Comparison of ENCODE assay signal across 36 cellular contexts in genomic region chr21:30436986-30437385, GRCh38. TPM values are rescaled to one million over a fixed set of nuclear protein-coding genes. Genes with fewer than 3 reads are reported as not detected.
"Had no signal": no experiment of that assay in that cellular context is flagged by ENCODE, and none has a peak within 500 bp of the region (broad histone marks: within the 10 kb centered on the region; RNA-seq: fewer than 3 reads in every experiment).

No MANE protein-coding gene starts in this region.

- DNase-seq: activated CD4-positive, alpha-beta T cell treated with anti-CD3 and anti-CD28 coated beads for 4 hours; activated CD4-positive, alpha-beta T cell treated with anti-CD3 and anti-CD28 coated beads, Interleukin-2, amount 50 U/mL, for 4 hours; activated CD4-positive, CD25-positive, alpha-beta regulatory T cell; activated effector memory CD4-positive, alpha-beta T cell treated with Interleukin-2 at 50 U/mL for 16 hours; activated naive CD4-positive, alpha-beta T cell treated with Interleukin-2 at 50 U/mL for 16 hours; anterior cingulate cortex; dermis blood vessel endothelial cell; effector CD4-positive, alpha-beta T cell; esophagus squamous epithelium; foreskin melanocyte; glutamatergic neuron; left cardiac atrium; left ventricle myocardium superior; mucosa of descending colon; nephron progenitor cell; ovary; right lobe of liver; stimulated activated CD4-positive, alpha-beta T cell treated with anti-CD3 and anti-CD28 coated beads, Interleukin-2, amount 100 ng/mL, for 48 hours; stimulated activated naive CD4-positive, alpha-beta T cell treated with Interleukin-2 at 50 U/mL for 16 hours had no signal

- FAIRE-seq: bronchial epithelial cell, colon, endometrium, keratinocyte had no signal

- H3K9me3 Mint-ChIP-seq: nephron progenitor cell had no signal

- H3K36me3 Mint-ChIP-seq: activated naive CD8-positive, alpha-beta T cell had no signal

- H3K27me3 ChIP-seq: esophagus squamous epithelium, neutrophil, ovary, right lobe of liver, tibial nerve had no signal

- H3K27ac Mint-ChIP-seq: activated naive CD8-positive, alpha-beta T cell; nephron progenitor cell had no signal

- H3K27me3 Mint-ChIP-seq: progenitor cell of endocrine pancreas had no signal

- ATAC-seq: left cardiac atrium, left ventricle myocardium superior, mucosa of descending colon, right lobe of liver had no signal

- H3K27ac ChIP-seq: epithelial cell of prostate, esophagus squamous epithelium, neutrophil, ovary, right lobe of liver, tibial nerve had no signal

- H3K4me1 ChIP-seq: esophagus squamous epithelium, right lobe of liver, tibial nerve had no signal

- H3K9me3 ChIP-seq: esophagus squamous epithelium, mucosa of descending colon, neutrophil, ovary, right lobe of liver, tibial nerve had no signal

- H3K4me3 ChIP-seq: esophagus squamous epithelium, mucosa of descending colon, ovary, right lobe of liver, tibial nerve had no signal

- H3K4me3 Mint-ChIP-seq: activated naive CD8-positive, alpha-beta T cell; nephron progenitor cell had no signal

- H3K36me3 ChIP-seq: esophagus squamous epithelium, neutrophil, ovary, right lobe of liver, tibial nerve had no signal

RNA-seq across cellular contexts. Expression of gene KRTAP15-1, which starts 3.1 kb away (rescaled TPM):
- total RNA-seq: bronchial epithelial cell, dermis blood vessel endothelial cell, esophagus squamous epithelium, left cardiac atrium, left ventricle myocardium superior, lung microvascular endothelial cell, mesenteric fat pad, mucosa of descending colon, myocyte, ovary, progenitor cell of endocrine pancreas, renal cortical epithelial cell, right lobe of liver, skeletal muscle tissue, temporal lobe, tibial nerve, ureter had no signal
- polyA plus RNA-seq: adipose tissue, keratinocyte, ovary had no signal

RNA-seq across cellular contexts. Expression of gene KRTAP13-4, which starts 7.0 kb away (rescaled TPM):
- total RNA-seq: bronchial epithelial cell, dermis blood vessel endothelial cell, esophagus squamous epithelium, left cardiac atrium, left ventricle myocardium superior, lung microvascular endothelial cell, mesenteric fat pad, mucosa of descending colon, myocyte, ovary, progenitor cell of endocrine pancreas, renal cortical epithelial cell, right lobe of liver, skeletal muscle tissue, temporal lobe, tibial nerve, ureter had no signal
- polyA plus RNA-seq: adipose tissue, keratinocyte, ovary had no signal

RNA-seq across cellular contexts. Expression of gene KRTAP13-3, which starts 11.3 kb away (rescaled TPM):
- total RNA-seq: bronchial epithelial cell, dermis blood vessel endothelial cell, esophagus squamous epithelium, left cardiac atrium, left ventricle myocardium superior, lung microvascular endothelial cell, mesenteric fat pad, mucosa of descending colon, myocyte, ovary, progenitor cell of endocrine pancreas, renal cortical epithelial cell, right lobe of liver, skeletal muscle tissue, temporal lobe, tibial nerve, ureter had no signal
- polyA plus RNA-seq: adipose tissue, keratinocyte, ovary had no signal

RNA-seq across cellular contexts. Expression of gene KRTAP13-1, which starts 41.2 kb away (rescaled TPM):
- total RNA-seq: bronchial epithelial cell, dermis blood vessel endothelial cell, esophagus squamous epithelium, left cardiac atrium, left ventricle myocardium superior, lung microvascular endothelial cell, mesenteric fat pad, mucosa of descending colon, myocyte, ovary, progenitor cell of endocrine pancreas, renal cortical epithelial cell, right lobe of liver, skeletal muscle tissue, temporal lobe, tibial nerve, ureter had no signal
- polyA plus RNA-seq: adipose tissue, keratinocyte, ovary had no signal

RNA-seq across cellular contexts. Expression of gene KRTAP19-1, which starts 43.2 kb away (rescaled TPM):
- total RNA-seq: bronchial epithelial cell, dermis blood vessel endothelial cell, esophagus squamous epithelium, left cardiac atrium, left ventricle myocardium superior, lung microvascular endothelial cell, mesenteric fat pad, mucosa of descending colon, myocyte, ovary, progenitor cell of endocrine pancreas, renal cortical epithelial cell, right lobe of liver, skeletal muscle tissue, temporal lobe, tibial nerve, ureter had no signal
- polyA plus RNA-seq: adipose tissue, ovary had no signal
